In the genomic region with DNA sequence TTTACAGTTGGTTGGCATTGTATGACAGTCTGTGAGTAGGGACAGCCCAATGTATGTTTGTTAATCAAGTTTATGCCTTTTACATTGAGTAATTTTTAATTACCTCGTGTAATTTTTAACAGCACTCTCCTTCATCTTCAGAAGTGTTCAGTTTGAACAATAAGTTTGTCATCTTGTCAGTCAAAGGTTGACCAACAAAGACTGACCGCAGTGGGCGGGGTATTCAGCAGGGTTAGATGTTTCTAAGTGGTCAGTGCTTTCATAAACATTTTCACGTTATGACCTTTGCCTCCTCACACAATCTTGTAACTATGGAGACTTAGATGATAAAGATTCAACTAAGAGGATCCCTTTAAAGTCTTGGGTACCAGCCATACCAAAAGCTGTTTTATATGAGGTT, we compare ENCODE assay signal across 35 cellular contexts. TPM values are rescaled to one million over a fixed set of nuclear protein-coding genes. Genes with fewer than 3 reads are reported as not detected.
"Had no signal": no experiment of that assay in that cellular context is flagged by ENCODE, and none has a peak within 500 bp of the region (broad histone marks: within the 10 kb centered on the region; RNA-seq: fewer than 3 reads in every experiment).

No MANE protein-coding gene starts in this region.

- H3K27me3 ChIP-seq: neutrophil, pancreas, spleen, suprapubic skin, testis, tibial artery, transverse colon, upper lobe of right lung, uterus had no signal

- FAIRE-seq: pancreas had no signal

- H3K4me1 ChIP-seq: pancreas, prostate gland, spleen, suprapubic skin, testis, tibial artery, transverse colon, upper lobe of right lung, uterus had no signal

- ATAC-seq: naive thymus-derived CD4-positive, alpha-beta T cell; natural killer cell; pancreas; right cardiac atrium; sciatic nerve; stimulated activated memory B cell treated with anti-CD40 and anti-IgM and Interleukin-4, amounts not matched to agents 10 μg/mL and 1 μg/mL and 100 μg/mL, for 72 hours; stimulated activated naive CD8-positive, alpha-beta T cell treated with anti-CD3 and anti-CD28 coated beads, Interleukin-15, amount 100 ng/mL, for 72 hours; stimulated activated naive CD8-positive, alpha-beta T cell treated with anti-CD3 and anti-CD28 coated beads, Interleukin-15, Interleukin-2, amounts not matched to agents 100 U/mL and 50 U/mL, for 24 hours; upper lobe of right lung had no signal

- H3K36me3 ChIP-seq: neutrophil, transverse colon, uterus had no signal

- H3K27ac ChIP-seq: neutrophil, pancreas, prostate gland, skin epidermis, spleen, suprapubic skin, testis, tibial artery, transverse colon, upper lobe of right lung, uterus had no signal

- H3K4me3 Mint-ChIP-seq: naive thymus-derived CD4-positive, alpha-beta T cell; natural killer cell; nephron progenitor cell; neural crest cell; stimulated activated memory B cell treated with anti-CD40 and anti-IgM and Interleukin-4, amounts not matched to agents 10 μg/mL and 1 μg/mL and 100 μg/mL, for 72 hours; stimulated activated naive CD8-positive, alpha-beta T cell treated with anti-CD3 and anti-CD28 coated beads, Interleukin-15, amount 100 ng/mL, for 72 hours; type B pancreatic cell had no signal

- H3K4me2 ChIP-seq: smooth muscle cell had no signal

- H3K27ac Mint-ChIP-seq: naive thymus-derived CD4-positive, alpha-beta T cell; natural killer cell; nephron progenitor cell; stimulated activated memory B cell treated with anti-CD40 and anti-IgM and Interleukin-4, amounts not matched to agents 10 μg/mL and 1 μg/mL and 100 μg/mL, for 72 hours; stimulated activated naive CD8-positive, alpha-beta T cell treated with anti-CD3 and anti-CD28 coated beads, Interleukin-15, amount 100 ng/mL, for 72 hours; type B pancreatic cell had no signal

- H3K4me1 Mint-ChIP-seq: naive thymus-derived CD4-positive, alpha-beta T cell; natural killer cell; stimulated activated memory B cell treated with anti-CD40 and anti-IgM and Interleukin-4, amounts not matched to agents 10 μg/mL and 1 μg/mL and 100 μg/mL, for 72 hours; stimulated activated naive CD8-positive, alpha-beta T cell treated with anti-CD3 and anti-CD28 coated beads, Interleukin-15, amount 100 ng/mL, for 72 hours had no signal

- DNase-seq: naive thymus-derived CD4-positive, alpha-beta T cell; natural killer cell; nephron progenitor cell; nucleus accumbens; pancreas; right cardiac atrium; spleen; stimulated activated CD4-positive, alpha-beta T cell treated with anti-CD3 and anti-CD28 coated beads, Interleukin-12 subunit alpha, Interleukin-12 subunit beta, amount 100 ng/mL, for 4 hours; stimulated activated CD4-positive, alpha-beta T cell treated with anti-CD3 and anti-CD28 coated beads, Interleukin-1b, Interleukin-23, amount 100 ng/mL, for 48 hours; stimulated activated CD4-positive, alpha-beta T cell treated with anti-CD3 and anti-CD28 coated beads, Interleukin-4, amount 100 ng/mL, for 1 hour; stimulated activated CD4-positive, alpha-beta T cell treated with anti-CD3 and anti-CD28 coated beads, Interleukin-4, amount 100 ng/mL, for 4 hours; stimulated activated CD8-positive, alpha-beta memory T cell treated with anti-CD3 and anti-CD28 coated beads, Interleukin-4, amount 100 ng/mL, for 48 hours; stimulated activated naive CD4-positive, alpha-beta T cell; stimulated activated naive CD8-positive, alpha-beta T cell treated with anti-CD3 and anti-CD28 coated beads, Interleukin-15, amount 100 ng/mL, for 72 hours; stimulated activated naive CD8-positive, alpha-beta T cell treated with anti-CD3 and anti-CD28 coated beads, Interleukin-15, Interleukin-2, amounts not matched to agents 100 U/mL and 50 U/mL, for 24 hours; substantia nigra; testis; tibial artery; transverse colon; upper lobe of right lung; uterus had no signal

- H3K27me3 Mint-ChIP-seq: naive thymus-derived CD4-positive, alpha-beta T cell; stimulated activated memory B cell treated with anti-CD40 and anti-IgM and Interleukin-4, amounts not matched to agents 10 μg/mL and 1 μg/mL and 100 μg/mL, for 72 hours; stimulated activated naive CD8-positive, alpha-beta T cell treated with anti-CD3 and anti-CD28 coated beads, Interleukin-15, amount 100 ng/mL, for 72 hours; type B pancreatic cell had no signal

- H3K4me3 ChIP-seq: pancreas, prostate gland, skin epidermis, smooth muscle cell, spleen, suprapubic skin, testis, tibial artery, transverse colon, upper lobe of right lung, uterus had no signal

- H3K9me3 Mint-ChIP-seq: naive thymus-derived CD4-positive, alpha-beta T cell; natural killer cell; nephron progenitor cell; stimulated activated memory B cell treated with anti-CD40 and anti-IgM and Interleukin-4, amounts not matched to agents 10 μg/mL and 1 μg/mL and 100 μg/mL, for 72 hours; stimulated activated naive CD8-positive, alpha-beta T cell treated with anti-CD3 and anti-CD28 coated beads, Interleukin-15, amount 100 ng/mL, for 72 hours; type B pancreatic cell had no signal

- H3K9me3 ChIP-seq: neutrophil, pancreas, prostate gland, spleen, suprapubic skin, testis, tibial artery, transverse colon, upper lobe of right lung, uterus had no signal

RNA-seq across cellular contexts. Expression of a gene that starts 40.8 kb away (rescaled TPM):
- total RNA-seq: naive thymus-derived CD4-positive, alpha-beta T cell; natural killer cell; neural crest cell; omental fat pad; osteocyte; pancreas; posterior vena cava; prostate gland; pulmonary artery endothelial cell; right cardiac atrium; sciatic nerve; smooth muscle cell; spleen; suprapubic skin; transverse colon; upper lobe of right lung; urinary bladder; uterus had no signal
- polyA plus RNA-seq: naive thymus-derived CD4-positive, alpha-beta T cell; pancreas; right cardiac atrium; smooth muscle cell; spleen; urinary bladder had no signal

RNA-seq across cellular contexts. Expression of a gene that starts 59.4 kb away (rescaled TPM):
- total RNA-seq: natural killer cell, pulmonary artery endothelial cell had no signal
- polyA plus RNA-seq: naive thymus-derived CD4-positive, alpha-beta T cell had no signal
